Comparison of ENCODE assay signal across 18 cellular contexts in genomic region chr14:45298427-45299117, GRCh38.
"Had no signal": no experiment of that assay in that cellular context is flagged by ENCODE, and none has a peak within 500 bp of the region (broad histone marks: within the 10 kb centered on the region; RNA-seq: fewer than 3 reads in every experiment).

No MANE protein-coding gene starts in this region.

- H3K4me3 ChIP-seq: coronary artery, heart left ventricle, lung, ovary, tibial artery, vagina had no signal

- H3K27me3 ChIP-seq: heart left ventricle, ovary, tibial artery, vagina had no signal

- H3K9me3 ChIP-seq: ovary, tibial artery, vagina had no signal

- H3K36me3 Mint-ChIP-seq: activated naive CD8-positive, alpha-beta T cell; brain had no signal

- H3K36me3 ChIP-seq: heart left ventricle, ovary, tibial artery, vagina, WERI-Rb-1 had no signal

- H3K27ac Mint-ChIP-seq: activated naive CD8-positive, alpha-beta T cell had no signal

- H3K4me3 Mint-ChIP-seq: activated naive CD8-positive, alpha-beta T cell; brain; neural crest cell had no signal

- H3K27me3 Mint-ChIP-seq: activated naive CD8-positive, alpha-beta T cell; brain had no signal

- DNase-seq: activated CD4-positive, alpha-beta T cell treated with anti-CD3 and anti-CD28 coated beads for 48 hours; activated gamma-delta T cell treated with Interleukin-2 at 50 U/mL for 16 hours; central memory CD4-positive, alpha-beta T cell; effector CD4-positive, alpha-beta T cell; heart left ventricle; left cardiac atrium; midbrain; ovary; stimulated activated CD4-positive, alpha-beta T cell treated with anti-CD3 and anti-CD28 coated beads, Interleukin-1b, Interleukin-23, amount 100 ng/mL, for 48 hours; tibial artery; WERI-Rb-1 had no signal

- ATAC-seq: heart left ventricle, left cardiac atrium, sciatic nerve had no signal

- H3K27ac ChIP-seq: coronary artery, heart left ventricle, ovary, tibial artery, vagina, WERI-Rb-1 had no signal

- H3K4me1 ChIP-seq: heart left ventricle, tibial artery, vagina had no signal
